Comparison of ENCODE assay signal across 9 cellular contexts in genomic region chr21:42424848-42425602, GRCh38. TPM values are rescaled to one million over a fixed set of nuclear protein-coding genes. Genes with fewer than 3 reads are reported as not detected.
DNase-seq lines count a peak whose midpoint lies in the region; ATAC-seq, FAIRE-seq and TF ChIP-seq lines count a peak whose summit lies in the region.
"Had no signal": no experiment of that assay in that cellular context is flagged by ENCODE, and none has a peak within 500 bp of the region (broad histone marks: within the 10 kb centered on the region; RNA-seq: fewer than 3 reads in every experiment).

No MANE protein-coding gene starts in this region.

- H3K27ac ChIP-seq in effector memory CD4-positive, alpha-beta T cell (ENCODE audit: insufficient read depth, low read length, poor library complexity, severe bottlenecking) = peak overlapping the region; percentile 82
- H3K27ac ChIP-seq in transverse colon = peak overlapping the region in 1 of 4 donors; percentile 30

- intact Hi-C loops in transverse colon (cut with DNase I; ENCODE audit: low total_unique reads) = no loop called here

- ATAC-seq in HG02642 (IDR thresholded peaks at IDR 0.05; ENCODE audit: poor library complexity, unreplicated experiment) = no peak

- DNase-seq in stimulated activated CD4-positive, alpha-beta T cell treated with anti-CD3 and anti-CD28 coated beads, Interleukin-15, amount 100 ng/mL, for 24 hours = peak; percentile 76
- DNase-seq in stimulated activated CD4-positive, alpha-beta T cell treated with anti-CD3 and anti-CD28 coated beads, Interleukin-12 subunit alpha, Interleukin-12 subunit beta, amount 100 ng/mL, for 4 hours = no peak
- peak; percentile 62 to 65 for DNase-seq in activated CD4-positive, alpha-beta T cell treated with anti-CD3 and anti-CD28 coated beads for 4 hours
- peak; percentile 68 to 83 (median 79) for DNase-seq in effector memory CD4-positive, alpha-beta T cell
- DNase-seq in transverse colon (peak; percentile 39), urothelium cell line (ENCODE audit: low spot score) (no peak), DMS114 treated with DMSO at 0.1 percent for 48 hours (lab: John Stamatoyannopoulos, UW; ENCODE audit: unreplicated experiment) (no peak)

- 59 to 69% methylated on average over 8 to 12 of the region's 12 CpGs for WGBS in transverse colon (ENCODE audit: low coverage in 1 of 2), 2 donors

- H3K4me3 ChIP-seq in effector memory CD4-positive, alpha-beta T cell (ENCODE audit: insufficient read depth, low read depth, low read length, poor library complexity, severe bottlenecking) = peak overlapping the region; percentile 32
- H3K4me3 ChIP-seq in transverse colon = no peak overlapping the region

- no peak for TF ChIP-seq CTCF in transverse colon (IDR thresholded peaks at IDR 0.05)

- no peaks in the 10 kb centered on the region for H3K27me3 ChIP-seq in effector memory CD4-positive, alpha-beta T cell (replicated peaks; ENCODE audit: control insufficient read depth, insufficient read depth, low read length, poor library complexity, severe bottlenecking)
- peaks cover 9% of the 10 kb centered on the region for H3K27me3 ChIP-seq in transverse colon

- peaks cover 70% of the 10 kb centered on the region for H3K36me3 ChIP-seq in effector memory CD4-positive, alpha-beta T cell (ENCODE audit: control insufficient read depth, insufficient read depth, low read length)
- H3K36me3 ChIP-seq in transverse colon = no peaks in the 10 kb centered on the region

- no peak for TF ChIP-seq POLR2A in transverse colon (IDR thresholded peaks at IDR 0.05)

- no peak for TF ChIP-seq EP300 in transverse colon (IDR thresholded peaks at IDR 0.05; ENCODE audit: low read depth)

- peaks cover 69% of the 10 kb centered on the region for H3K4me1 ChIP-seq in effector memory CD4-positive, alpha-beta T cell (ENCODE audit: control insufficient read depth, insufficient read depth, low read length, poor library complexity, severe bottlenecking)
- H3K4me1 ChIP-seq in transverse colon = peaks cover 0 to 7% (median 0%) of the 10 kb centered on the region in 4 donors

- FAIRE-seq in urothelium cell line (lab: Jason Lieb, UNC) = no peak
- FAIRE-seq: bronchial epithelial cell had no signal

- in situ Hi-C loops in transverse colon (cut with MboI; ENCODE audit: low pct_ligation_motif_present in 1 of 4, low pct_unique_long_range_greater_than_20kb in 1 of 4, low sequenced_read_pairs in 3 of 4) = no loop called here

- no peaks in the 10 kb centered on the region for H3K9me3 ChIP-seq in effector memory CD4-positive, alpha-beta T cell (ENCODE audit: control insufficient read depth, low read length)
- no peaks in the 10 kb centered on the region for H3K9me3 ChIP-seq in transverse colon

RNA-seq across cellular contexts. Expression of gene UBASH3A, which starts 21.3 kb away (rescaled TPM):
- 1 to 10 TPM in 1 of 4 donors, under 1 TPM in 2, not detected in 1; 0.37 to 3.0 (median 0.82) TPM for total RNA-seq in transverse colon
- total RNA-seq: bronchial epithelial cell had no signal

RNA-seq across cellular contexts. Expression of gene TMPRSS3, which starts 29.2 kb away (rescaled TPM):
- total RNA-seq in transverse colon = 1 to 10 TPM in 1 of 4 donors, under 1 TPM in 1, not detected in 2; 0.68 to 1.3 TPM

RNA-seq across cellular contexts. Expression of gene TFF1, which starts 58.7 kb away (rescaled TPM):
- 10 to 100 TPM in 2 of 4 donors, 1 to 10 TPM in 1, not detected in 1; 8.6 to 45.3 (median 25.8) TPM for total RNA-seq in transverse colon
- total RNA-seq: bronchial epithelial cell had no signal

Comparison
In these comparisons a context has a peak if more than half of its experiments do, and no peak if none do; other contexts are left out.
1. DNase-seq: peak in stimulated activated CD4-positive, alpha-beta T cell treated with anti-CD3 and anti-CD28 coated beads, Interleukin-15, amount 100 ng/mL, for 24 hours (single experiment), activated CD4-positive, alpha-beta T cell treated with anti-CD3 and anti-CD28 coated beads for 4 hours (2 of 2), effector memory CD4-positive, alpha-beta T cell (3 of 3) and transverse colon (single experiment); none in stimulated activated CD4-positive, alpha-beta T cell treated with anti-CD3 and anti-CD28 coated beads, Interleukin-12 subunit alpha, Interleukin-12 subunit beta, amount 100 ng/mL, for 4 hours (single experiment), urothelium cell line (single experiment) and DMS114 treated with DMSO at 0.1 percent for 48 hours (single experiment).